ENCODE assay signal across 22 cellular contexts in genomic region chr2:86367501-86367778, GRCh38. TPM values are rescaled to one million over a fixed set of nuclear protein-coding genes. Genes with fewer than 3 reads are reported as not detected.
"Had no signal": no experiment of that assay in that cellular context is flagged by ENCODE, and none has a peak within 500 bp of the region (broad histone marks: within the 10 kb centered on the region; RNA-seq: fewer than 3 reads in every experiment).

No MANE protein-coding gene starts in this region.

- H3K27me3 Mint-ChIP-seq: activated naive CD8-positive, alpha-beta T cell treated with anti-CD3 and anti-CD28 coated beads for 36 hours; progenitor cell of endocrine pancreas; T-helper 17 cell had no signal

- DNase-seq: activated CD4-positive, alpha-beta T cell treated with anti-CD3 and anti-CD28 coated beads, Interleukin-2, amount 50 U/mL, for 4 hours; activated naive CD4-positive, alpha-beta T cell treated with Interleukin-2 at 50 U/mL for 16 hours; activated naive CD8-positive, alpha-beta T cell treated with anti-CD3 and anti-CD28 coated beads for 36 hours; activated T-cell treated with anti-CD3 and anti-CD28 coated beads for 4 hours; dorsolateral prefrontal cortex; effector memory CD4-positive, alpha-beta T cell; erythroblast; mesendoderm; spleen; stimulated activated naive CD4-positive, alpha-beta T cell treated with Interleukin-2 at 50 U/mL for 16 hours; SW 1271; T-helper 17 cell; transverse colon had no signal

- H3K36me3 ChIP-seq: ascending aorta, cardiac muscle cell, gastroesophageal sphincter, spleen, transverse colon had no signal

- H3K27ac ChIP-seq: ascending aorta, cardiac muscle cell, coronary artery had no signal

- H3K4me1 ChIP-seq: ascending aorta had no signal

- H3K27ac Mint-ChIP-seq: activated naive CD8-positive, alpha-beta T cell treated with anti-CD3 and anti-CD28 coated beads for 36 hours; nephron; progenitor cell of endocrine pancreas; T-helper 17 cell had no signal

- H3K36me3 Mint-ChIP-seq: activated naive CD8-positive, alpha-beta T cell treated with anti-CD3 and anti-CD28 coated beads for 36 hours; brain had no signal

- H3K4me3 Mint-ChIP-seq: activated naive CD8-positive, alpha-beta T cell treated with anti-CD3 and anti-CD28 coated beads for 36 hours; brain; nephron had no signal

- H3K9me3 ChIP-seq: ascending aorta, transverse colon had no signal

- H3K4me3 ChIP-seq: cardiac muscle cell, gastroesophageal sphincter, lung had no signal

- H3K27me3 ChIP-seq: ascending aorta, cardiac muscle cell, dorsolateral prefrontal cortex, gastroesophageal sphincter, spleen, transverse colon had no signal

RNA-seq across cellular contexts. Expression of gene REEP1, which starts 30.0 kb away (rescaled TPM):
- total RNA-seq: fibroblast of lung had no signal
